In the genomic region with DNA sequence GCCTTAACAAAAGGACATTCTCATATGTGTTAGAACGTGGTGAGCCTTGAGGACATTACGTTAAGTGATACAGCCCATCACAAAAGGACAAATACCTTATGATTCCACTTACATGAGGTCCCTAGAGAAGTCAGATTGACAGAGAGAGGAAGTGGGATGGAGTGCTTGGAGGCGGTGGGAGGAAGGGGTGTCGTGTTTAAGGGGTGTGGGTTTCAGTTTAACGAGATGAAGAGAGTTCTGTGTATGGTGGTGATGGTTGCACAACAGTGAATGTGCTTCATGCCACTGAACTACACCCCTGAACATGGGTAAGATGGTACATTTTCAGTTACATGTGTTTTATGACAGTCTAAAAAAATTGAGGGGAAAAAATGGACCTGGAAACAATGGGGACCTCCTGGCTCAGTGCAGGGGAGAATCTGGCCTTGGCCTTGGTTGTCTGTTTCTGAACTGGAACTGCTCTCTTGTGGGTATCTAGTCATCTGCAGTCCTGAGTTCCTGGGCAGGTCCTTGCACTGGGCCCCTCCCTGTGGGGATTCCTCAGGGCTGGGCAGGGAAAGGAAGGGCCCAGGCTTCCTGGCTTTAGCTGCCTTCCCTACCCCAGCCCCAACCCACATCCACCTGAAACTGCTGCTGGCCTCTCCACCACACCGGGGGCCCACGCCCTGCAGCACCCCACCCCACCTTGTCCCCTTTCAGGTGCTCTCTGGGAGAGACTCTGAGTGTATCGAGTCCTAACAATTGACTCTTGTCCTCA, we compare ENCODE assay signal across 1 cellular context.
TF ChIP-seq lines count a peak whose summit lies in the region.

No MANE protein-coding gene starts in this region.

TF ChIP-seq in GM23338, 12 proteins besides CTCF, POLR2A, EP300 and RAD21 (continued from another document):
- no peak for TF ChIP-seq POLR2AphosphoS5 (IDR thresholded peaks at IDR 0.05; ENCODE audit: low read depth)
- no peak for TF ChIP-seq EZH2 (IDR thresholded peaks at IDR 0.05; ENCODE audit: low read depth, unreplicated experiment)
- TF ChIP-seq, protein P1, sequence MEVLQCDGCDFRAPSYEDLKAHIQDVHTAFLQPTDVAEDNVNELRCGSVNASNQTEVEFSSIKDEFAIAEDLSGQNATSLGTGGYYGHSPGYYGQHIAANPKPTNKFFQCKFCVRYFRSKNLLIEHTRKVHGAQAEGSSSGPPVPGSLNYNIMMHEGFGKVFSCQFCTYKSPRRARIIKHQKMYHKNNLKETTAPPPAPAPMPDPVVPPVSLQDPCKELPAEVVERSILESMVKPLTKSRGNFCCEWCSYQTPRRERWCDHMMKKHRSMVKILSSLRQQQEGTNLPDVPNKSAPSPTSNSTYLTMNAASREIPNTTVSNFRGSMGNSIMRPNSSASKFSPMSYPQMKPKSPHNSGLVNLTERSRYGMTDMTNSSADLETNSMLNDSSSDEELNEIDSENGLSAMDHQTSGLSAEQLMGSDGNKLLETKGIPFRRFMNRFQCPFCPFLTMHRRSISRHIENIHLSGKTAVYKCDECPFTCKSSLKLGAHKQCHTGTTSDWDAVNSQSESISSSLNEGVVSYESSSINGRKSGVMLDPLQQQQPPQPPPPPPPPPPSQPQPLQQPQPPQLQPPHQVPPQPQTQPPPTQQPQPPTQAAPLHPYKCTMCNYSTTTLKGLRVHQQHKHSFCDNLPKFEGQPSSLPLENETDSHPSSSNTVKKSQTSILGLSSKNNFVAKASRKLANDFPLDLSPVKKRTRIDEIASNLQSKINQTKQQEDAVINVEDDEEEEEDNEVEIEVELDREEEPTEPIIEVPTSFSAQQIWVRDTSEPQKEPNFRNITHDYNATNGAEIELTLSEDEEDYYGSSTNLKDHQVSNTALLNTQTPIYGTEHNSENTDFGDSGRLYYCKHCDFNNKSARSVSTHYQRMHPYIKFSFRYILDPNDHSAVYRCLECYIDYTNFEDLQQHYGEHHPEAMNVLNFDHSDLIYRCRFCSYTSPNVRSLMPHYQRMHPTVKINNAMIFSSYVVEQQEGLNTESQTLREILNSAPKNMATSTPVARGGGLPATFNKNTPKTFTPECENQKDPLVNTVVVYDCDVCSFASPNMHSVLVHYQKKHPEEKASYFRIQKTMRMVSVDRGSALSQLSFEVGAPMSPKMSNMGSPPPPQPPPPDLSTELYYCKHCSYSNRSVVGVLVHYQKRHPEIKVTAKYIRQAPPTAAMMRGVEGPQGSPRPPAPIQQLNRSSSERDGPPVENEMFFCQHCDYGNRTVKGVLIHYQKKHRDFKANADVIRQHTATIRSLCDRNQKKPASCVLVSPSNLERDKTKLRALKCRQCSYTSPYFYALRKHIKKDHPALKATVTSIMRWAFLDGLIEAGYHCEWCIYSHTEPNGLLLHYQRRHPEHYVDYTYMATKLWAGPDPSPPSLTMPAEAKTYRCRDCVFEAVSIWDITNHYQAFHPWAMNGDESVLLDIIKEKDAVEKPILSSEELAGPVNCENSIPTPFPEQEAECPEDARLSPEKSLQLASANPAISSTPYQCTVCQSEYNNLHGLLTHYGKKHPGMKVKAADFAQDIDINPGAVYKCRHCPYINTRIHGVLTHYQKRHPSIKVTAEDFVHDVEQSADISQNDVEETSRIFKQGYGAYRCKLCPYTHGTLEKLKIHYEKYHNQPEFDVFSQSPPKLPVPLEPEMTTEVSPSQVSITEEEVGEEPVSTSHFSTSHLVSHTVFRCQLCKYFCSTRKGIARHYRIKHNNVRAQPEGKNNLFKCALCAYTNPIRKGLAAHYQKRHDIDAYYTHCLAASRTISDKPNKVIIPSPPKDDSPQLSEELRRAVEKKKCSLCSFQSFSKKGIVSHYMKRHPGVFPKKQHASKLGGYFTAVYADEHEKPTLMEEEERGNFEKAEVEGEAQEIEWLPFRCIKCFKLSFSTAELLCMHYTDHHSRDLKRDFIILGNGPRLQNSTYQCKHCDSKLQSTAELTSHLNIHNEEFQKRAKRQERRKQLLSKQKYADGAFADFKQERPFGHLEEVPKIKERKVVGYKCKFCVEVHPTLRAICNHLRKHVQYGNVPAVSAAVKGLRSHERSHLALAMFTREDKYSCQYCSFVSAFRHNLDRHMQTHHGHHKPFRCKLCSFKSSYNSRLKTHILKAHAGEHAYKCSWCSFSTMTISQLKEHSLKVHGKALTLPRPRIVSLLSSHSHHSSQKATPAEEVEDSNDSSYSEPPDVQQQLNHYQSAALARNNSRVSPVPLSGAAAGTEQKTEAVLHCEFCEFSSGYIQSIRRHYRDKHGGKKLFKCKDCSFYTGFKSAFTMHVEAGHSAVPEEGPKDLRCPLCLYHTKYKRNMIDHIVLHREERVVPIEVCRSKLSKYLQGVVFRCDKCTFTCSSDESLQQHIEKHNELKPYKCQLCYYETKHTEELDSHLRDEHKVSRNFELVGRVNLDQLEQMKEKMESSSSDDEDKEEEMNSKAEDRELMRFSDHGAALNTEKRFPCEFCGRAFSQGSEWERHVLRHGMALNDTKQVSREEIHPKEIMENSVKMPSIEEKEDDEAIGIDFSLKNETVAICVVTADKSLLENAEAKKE (CRISPR knock-in tag; IDR thresholded peaks at IDR 0.05), result no peak
- no peak for TF ChIP-seq EZH2phosphoT487 (IDR thresholded peaks at IDR 0.05; ENCODE audit: unreplicated experiment)
